Comparison of ENCODE assay signal across 11 cellular contexts in genomic region chr9:127446720-127447415, GRCh38. TPM values are rescaled to one million over a fixed set of nuclear protein-coding genes. Genes with fewer than 3 reads are reported as not detected.
A peak's percentile ranks its signal among the peaks of the same experiment; 100 is the strongest.
DNase-seq lines count a peak whose midpoint lies in the region; ATAC-seq, FAIRE-seq and TF ChIP-seq lines count a peak whose summit lies in the region.
"Had no signal": no experiment of that assay in that cellular context is flagged by ENCODE, and none has a peak within 500 bp of the region (broad histone marks: within the 10 kb centered on the region; RNA-seq: fewer than 3 reads in every experiment).

No MANE protein-coding gene starts in this region.

- in situ Hi-C loops in Panc1 (cut with HindIII; ENCODE audit: low pct_unique_long_range_greater_than_20kb, low sequenced_read_pairs): no loop called here

- no peaks in the 10 kb centered on the region for H3K27me3 Mint-ChIP-seq in dendritic cell treated with granulocyte-macrophage colony-stimulating factor and Interleukin-4, amounts not matched to agents 40 ng/mL and 50 ng/mL, for 4 days

- no peak overlapping the region for H3K4me3 Mint-ChIP-seq in dendritic cell treated with granulocyte-macrophage colony-stimulating factor and Interleukin-4, amounts not matched to agents 40 ng/mL and 50 ng/mL, for 4 days

- peaks cover 25% of the 10 kb centered on the region for H3K36me3 ChIP-seq in Panc1 (ENCODE audit: control insufficient read depth, insufficient read depth, low read length)

- no TSS peak for BruUV-seq in Panc1 (replicated peaks; lab: Mats Ljungman, UMichigan)

- peaks cover 100% of the 10 kb centered on the region for H3K36me3 Mint-ChIP-seq in dendritic cell treated with granulocyte-macrophage colony-stimulating factor and Interleukin-4, amounts not matched to agents 40 ng/mL and 50 ng/mL, for 4 days (ENCODE audit: low read depth)

- TF ChIP-seq POLR2A in A549 (IDR thresholded peaks at IDR 0.05; ENCODE audit: low read length): no peak

- peaks cover 38% of the 10 kb centered on the region for H3K4me1 Mint-ChIP-seq in dendritic cell treated with granulocyte-macrophage colony-stimulating factor and Interleukin-4, amounts not matched to agents 40 ng/mL and 50 ng/mL, for 4 days (ENCODE audit: low read depth)

- H3K4me3 ChIP-seq in A549 (no peak overlapping the region), Panc1 (ENCODE audit: low read depth in 2 of 2, low read length in 2 of 2) (no peak overlapping the region)
- H3K4me3 ChIP-seq: esophagus squamous epithelium, Peyer's patch had no signal

- WGBS in A549 (ENCODE audit: missing lambda C conversion rate): 87% methylated on average over 7 of the region's 7 CpGs

- FAIRE-seq in A549 (lab: Jason Lieb, UNC): no peak

- POLR2A ChIA-PET in A549 (lab: Yijun Ruan, JAX) (interaction anchor here (0.7 kb wide), 1 partner anchor 220 kb away, joined by 3 read pairs; no protein-coding TSS in a partner anchor), Panc1 (lab: Charles Lee) (no interaction called here)

- no peak for TF ChIP-seq RAD21 in A549 (conservative IDR thresholded peaks at IDR 0.05 in 1 of 2, IDR thresholded peaks at IDR 0.05 in 1 of 2)

- intact Hi-C loops in Panc1 (cut with micrococcal nuclease; ENCODE audit: unreplicated experiment): no loop called here
- intact Hi-C loops in dendritic cell treated with granulocyte-macrophage colony-stimulating factor and Interleukin-4, amounts not matched to agents 40 ng/mL and 50 ng/mL, for 4 days (cut with micrococcal nuclease): no loop called here

- H3K4me1 ChIP-seq in A549 (peaks cover 7% of the 10 kb centered on the region; the same call in 2 of the 3 replicates), Panc1 (ENCODE audit: control insufficient read depth, insufficient read depth, low read length) (peaks cover 14% of the 10 kb centered on the region)

- H3K27ac Mint-ChIP-seq in dendritic cell treated with granulocyte-macrophage colony-stimulating factor and Interleukin-4, amounts not matched to agents 40 ng/mL and 50 ng/mL, for 4 days: peak overlapping the region; percentile 37

- H3K27me3 ChIP-seq in Panc1 (ENCODE audit: control insufficient read depth, insufficient read depth, low read length): no peaks in the 10 kb centered on the region
- H3K27me3 ChIP-seq: esophagus squamous epithelium, Peyer's patch had no signal

- peaks cover 18% of the 10 kb centered on the region for H3K9me3 Mint-ChIP-seq in dendritic cell treated with granulocyte-macrophage colony-stimulating factor and Interleukin-4, amounts not matched to agents 40 ng/mL and 50 ng/mL, for 4 days

- peaks cover 67% of the 10 kb centered on the region for H3K9me3 ChIP-seq in A549
- H3K9me3 ChIP-seq in Panc1 (ENCODE audit: control insufficient read depth, insufficient read depth, low read depth, low read length): peaks cover 5% of the 10 kb centered on the region; the same call in 1 of the 2 replicates
- H3K9me3 ChIP-seq: Peyer's patch had no signal

- ATAC-seq in A549: no peak
- ATAC-seq in Panc1: no peak; the same call in 1 of the 2 replicates
- no peak for ATAC-seq in GM19397 (IDR thresholded peaks at IDR 0.05; ENCODE audit: unreplicated experiment)

- CTCF ChIA-PET in A549 (lab: Yijun Ruan, JAX) (no interaction called here), Panc1 (lab: Charles Lee) (no interaction called here)

- peak in 1 of 2 experiments; percentile 28 for DNase-seq in A549 (ENCODE audit: low read depth in 1 of 2, low spot score in 1 of 2)
- DNase-seq in DMS53 treated with DMSO at 0.1 percent for 48 hours (lab: John Stamatoyannopoulos, UW; ENCODE audit: unreplicated experiment): peak; percentile 38
- no peak for DNase-seq in Panc1 (ENCODE audit: low read depth, low spot score)
- no peak for DNase-seq in CD1c-positive myeloid dendritic cell (ENCODE audit: extremely low spot score)
- no peak for DNase-seq in caudate nucleus (lab: John Stamatoyannopoulos, UW)
- DNase-seq in NCI-H146 (lab: John Stamatoyannopoulos, UW): no peak
- DNase-seq: activated CD4-positive, alpha-beta T cell treated with anti-CD3 and anti-CD28 coated beads for 4 hours; esophagus squamous epithelium had no signal

- no peak for TF ChIP-seq CTCF in A549 (IDR thresholded peaks at IDR 0.05)
- no peak for TF ChIP-seq CTCF in Panc1 (IDR thresholded peaks at IDR 0.05)

- no peak for TF ChIP-seq EP300 in A549 (IDR thresholded peaks at IDR 0.05)

- H3K4me2 ChIP-seq in A549: no peak overlapping the region

- H3K27ac ChIP-seq in A549 (peak overlapping the region in 1 of 2 experiments; percentile 15; a peak in 1 of 6 replicates), Panc1 (ENCODE audit: low read length) (peak overlapping the region; percentile 41; the same call in 1 of the 2 replicates), caudate nucleus (ENCODE audit: low read depth, low read length) (no peak overlapping the region)
- H3K27ac ChIP-seq: Peyer's patch had no signal

TF ChIP-seq in A549, 52 proteins besides CTCF, POLR2A, EP300 and RAD21:
- TF ChIP-seq EHF (CRISPR knock-in tag; IDR thresholded peaks at IDR 0.05): no peak
- TF ChIP-seq FOSL2 (IDR thresholded peaks at IDR 0.05): no peak
- peak; percentile 19; the same call in 1 of the 2 replicates for TF ChIP-seq FOSL2 (CRISPR knock-in tag; IDR thresholded peaks at IDR 0.05)
- peak in 1 of 2 experiments; percentile 42; a peak in 2 of 5 replicates for TF ChIP-seq JUN (IDR thresholded peaks at IDR 0.05)

RNA-seq across cellular contexts. Expression of gene RPL12, which starts 4.3 kb away (rescaled TPM):
- polyA plus RNA-seq in A549 (2011; rRNA removed): 1,891 and 2,198 TPM in 2 replicates
- 2,114 and 2,323 TPM in 2 replicates for polyA plus RNA-seq in A549 (2012; cell fraction: cytosol; rRNA removed)
- polyA plus RNA-seq in A549 (2012; cell fraction: nucleus; rRNA removed): 721 and 1,502 TPM in 2 replicates
- 2,384 to 2,622 TPM (median 2,519 TPM) in 3 replicates for polyA plus RNA-seq in A549 (2017; fragmentation: RNase III; extraction: RNeasy Plus Mini Kit Qiagen cat#74134 plus additional on column Dnase treatment)
- polyA minus RNA-seq in A549 (2011; rRNA and poly(A)+ RNA removed): 616 and 1,237 TPM in 2 replicates
- total RNA-seq in Panc1 (2021; ENCODE audit: unreplicated experiment): 951 TPM
- polyA plus RNA-seq in Panc1 (2012; ENCODE audit: insufficient read length): 1,315 TPM

RNA-seq across cellular contexts. Expression of gene LRSAM1, which starts 4.4 kb away (rescaled TPM):
- polyA plus RNA-seq in A549 (2011; rRNA removed) (5.1 and 6.4 TPM in 2 replicates), A549 (2017; fragmentation: RNase III; extraction: RNeasy Plus Mini Kit Qiagen cat#74134 plus additional on column Dnase treatment) (9.2 to 10.5 TPM (median 10.0 TPM) in 3 replicates)
- polyA plus RNA-seq in A549 (2012; cell fraction: cytosol; rRNA removed): 7.6 and 9.1 TPM in 2 replicates
- polyA plus RNA-seq in A549 (2012; cell fraction: nucleus; rRNA removed): 31.8 and 46.4 TPM in 2 replicates
- polyA minus RNA-seq in A549 (2011; rRNA and poly(A)+ RNA removed): 5.7 and 8.9 TPM in 2 replicates
- total RNA-seq in Panc1 (2021; ENCODE audit: unreplicated experiment): 15.4 TPM
- 21.1 TPM for polyA plus RNA-seq in Panc1 (2012; ENCODE audit: insufficient read length)

RNA-seq across cellular contexts. Expression of gene ZNF79, which starts 22.7 kb away (rescaled TPM):
- polyA plus RNA-seq in A549 (2011; rRNA removed) (5.7 and 7.4 TPM in 2 replicates), A549 (2017; fragmentation: RNase III; extraction: RNeasy Plus Mini Kit Qiagen cat#74134 plus additional on column Dnase treatment) (4.9 to 5.5 TPM (median 5.1 TPM) in 3 replicates)
- polyA plus RNA-seq in A549 (2012; cell fraction: cytosol; rRNA removed): 2.5 and 2.7 TPM in 2 replicates
- 3.5 and 4.7 TPM in 2 replicates for polyA plus RNA-seq in A549 (2012; cell fraction: nucleus; rRNA removed)
- 21.3 and 26.9 TPM in 2 replicates for polyA minus RNA-seq in A549 (2011; rRNA and poly(A)+ RNA removed)
- total RNA-seq in Panc1 (2021; ENCODE audit: unreplicated experiment): 5.4 TPM
- 3.5 TPM for polyA plus RNA-seq in Panc1 (2012; ENCODE audit: insufficient read length)

RNA-seq across cellular contexts. Expression of gene SLC2A8, which starts 49.9 kb away (rescaled TPM):
- polyA plus RNA-seq in A549 (2011; rRNA removed): 7.3 and 8.3 TPM in 2 replicates
- 14.2 and 24.1 TPM in 2 replicates for polyA plus RNA-seq in A549 (2012; cell fraction: cytosol; rRNA removed)
- polyA plus RNA-seq in A549 (2012; cell fraction: nucleus; rRNA removed): 37.4 and 58.1 TPM in 2 replicates
- 16.0 to 16.3 TPM (median 16.3 TPM) in 3 replicates for polyA plus RNA-seq in A549 (2017; fragmentation: RNase III; extraction: RNeasy Plus Mini Kit Qiagen cat#74134 plus additional on column Dnase treatment)
- 9.9 and 10.5 TPM in 2 replicates for polyA minus RNA-seq in A549 (2011; rRNA and poly(A)+ RNA removed)
- total RNA-seq in Panc1 (2021; ENCODE audit: unreplicated experiment): 55.7 TPM
- polyA plus RNA-seq in Panc1 (2012; ENCODE audit: insufficient read length): 38.1 TPM
